Comparison of ENCODE assay signal across 8 cellular contexts in genomic region chr1:98794196-98794886, GRCh38.
DNase-seq lines count a peak whose midpoint lies in the region; ATAC-seq, FAIRE-seq and TF ChIP-seq lines count a peak whose summit lies in the region.

No MANE protein-coding gene starts in this region.

- H2AFZ ChIP-seq in Karpas-422 (ENCODE audit: low read length) (no peak overlapping the region), smooth muscle cell (ENCODE audit: low read depth) (no peak overlapping the region)

- H3F3A ChIP-seq in smooth muscle cell (ENCODE audit: low read depth), result no peaks in the 10 kb centered on the region

- intact Hi-C loops in right cardiac atrium (cut with DNase I), result no loop called here

- no peaks in the 10 kb centered on the region for H3K9me2 ChIP-seq in Karpas-422 (replicated peaks; ENCODE audit: insufficient read depth, low read length)

- H4K20me1 ChIP-seq in Karpas-422 (ENCODE audit: insufficient read depth, low read depth, low read length) (no peaks in the 10 kb centered on the region), smooth muscle cell (ENCODE audit: low read depth) (no peaks in the 10 kb centered on the region)

- H3K27ac ChIP-seq in Karpas-422 (ENCODE audit: low read length), result no peak overlapping the region
- no peak overlapping the region for H3K27ac ChIP-seq in right cardiac atrium (ENCODE audit: low read length)
- H3K27ac ChIP-seq in smooth muscle cell (ENCODE audit: low read depth), result no peak overlapping the region

- peak; percentile 90 for FAIRE-seq in H54 (lab: Jason Lieb, UNC)

- H3K9ac ChIP-seq in Karpas-422 (ENCODE audit: low read length), result no peak overlapping the region
- H3K9ac ChIP-seq in smooth muscle cell (ENCODE audit: low read depth), result no peak overlapping the region

- H3K4me1 ChIP-seq in Karpas-422 (ENCODE audit: low read length) (no peaks in the 10 kb centered on the region), right cardiac atrium (ENCODE audit: control insufficient read depth, insufficient read depth, low read length) (no peaks in the 10 kb centered on the region), smooth muscle cell (ENCODE audit: low read depth) (no peaks in the 10 kb centered on the region)

- DNase-seq in NCI-H2171 treated with DMSO at 0.1 percent for 48 hours (lab: John Stamatoyannopoulos, UW) (peak; percentile 10), NCI-H2171 (lab: John Stamatoyannopoulos, UW) (no peak), H54 (ENCODE audit: insufficient read length, low spot score) (peak; percentile 12), Karpas-422 (peak; percentile 79), SK-N-DZ (ENCODE audit: low spot score) (peak; percentile 76), right cardiac atrium (no peak), smooth muscle cell (lab: John Stamatoyannopoulos, UW; ENCODE audit: unreplicated experiment) (no peak)
- peak; percentile 2 for DNase-seq in activated naive CD8-positive, alpha-beta T cell treated with anti-CD3 and anti-CD28 coated beads, Interleukin-2, amount 50 U/mL, for 16 hours (ENCODE audit: low read depth, low spot score)

- TF ChIP-seq POLR2A in H54 (IDR thresholded peaks at IDR 0.05; ENCODE audit: low read depth, low read length), result no peak

- TF ChIP-seq CTCF in smooth muscle cell (IDR thresholded peaks at IDR 0.05; ENCODE audit: borderline replicate concordance, insufficient read depth, poor library complexity, severe bottlenecking), result peak; percentile 83

- no peaks in the 10 kb centered on the region for H3K27me3 ChIP-seq in Karpas-422 (ENCODE audit: low read length)
- H3K27me3 ChIP-seq in right cardiac atrium (ENCODE audit: control insufficient read depth, insufficient read depth), result no peaks in the 10 kb centered on the region
- H3K27me3 ChIP-seq in smooth muscle cell (ENCODE audit: low read depth), result no peaks in the 10 kb centered on the region

- 28% methylated on average over 3 of the region's 3 CpGs for WGBS in right cardiac atrium
- WGBS in smooth muscle cell (ENCODE audit: low lambda C conversion rate), result 22% methylated on average over 3 of the region's 3 CpGs

- no peak overlapping the region for H3K4me2 ChIP-seq in Karpas-422 (ENCODE audit: low read depth, low read length, poor library complexity, severe bottlenecking)
- no peak overlapping the region for H3K4me2 ChIP-seq in smooth muscle cell

- H3K9me3 ChIP-seq in Karpas-422 (ENCODE audit: low read length), result no peaks in the 10 kb centered on the region
- H3K9me3 ChIP-seq in right cardiac atrium (ENCODE audit: control insufficient read depth, low read length), result no peaks in the 10 kb centered on the region
- H3K9me3 ChIP-seq in smooth muscle cell (replicated peaks; ENCODE audit: low read depth), result no peaks in the 10 kb centered on the region

- peak; percentile 67 to 78 for ATAC-seq in right cardiac atrium

- H3K79me2 ChIP-seq in Karpas-422 (ENCODE audit: low read length) (no peaks in the 10 kb centered on the region), smooth muscle cell (ENCODE audit: low read depth) (no peaks in the 10 kb centered on the region)

- H3K36me3 ChIP-seq in Karpas-422 (ENCODE audit: insufficient read depth, low read length) (no peaks in the 10 kb centered on the region), smooth muscle cell (ENCODE audit: low read depth) (no peaks in the 10 kb centered on the region)

- H3K4me3 ChIP-seq in Karpas-422 (ENCODE audit: low read length), result no peak overlapping the region
- no peak overlapping the region for H3K4me3 ChIP-seq in right cardiac atrium (ENCODE audit: low read length)
- H3K4me3 ChIP-seq in smooth muscle cell, result no peak overlapping the region

Comparison
In these comparisons a context has a peak if more than half of its experiments do, and no peak if none do; other contexts are left out.
1. DNase-seq: peak in NCI-H2171 treated with DMSO at 0.1 percent for 48 hours (single experiment), H54 (single experiment), Karpas-422 (single experiment), SK-N-DZ (single experiment) and activated naive CD8-positive, alpha-beta T cell treated with anti-CD3 and anti-CD28 coated beads, Interleukin-2, amount 50 U/mL, for 16 hours (single experiment); none in NCI-H2171 (single experiment), right cardiac atrium (0 of 3) and smooth muscle cell (single experiment).